ENCODE assay signal across 1 cellular context in genomic region chr17:7229504-7229903, GRCh38.
TF ChIP-seq lines count a peak whose summit lies in the region.

No MANE protein-coding gene starts in this region.

TF ChIP-seq in HepG2, 621 proteins besides CTCF, POLR2A, EP300 and RAD21:
- TF ChIP-seq ZNF816 (CRISPR knock-in tag; IDR thresholded peaks at IDR 0.05; ENCODE audit: borderline replicate concordance), result no peak
- no peak for TF ChIP-seq NPAS2 (CRISPR knock-in tag; IDR thresholded peaks at IDR 0.05; ENCODE audit: borderline replicate concordance)
- peak; percentile 6 for TF ChIP-seq AGO2 (optimal IDR thresholded peaks at IDR 0.05; ENCODE audit: low read depth, low read length)
TF ChIP-seq in HepG2: peak in this region for 1.
